In the genomic region with DNA sequence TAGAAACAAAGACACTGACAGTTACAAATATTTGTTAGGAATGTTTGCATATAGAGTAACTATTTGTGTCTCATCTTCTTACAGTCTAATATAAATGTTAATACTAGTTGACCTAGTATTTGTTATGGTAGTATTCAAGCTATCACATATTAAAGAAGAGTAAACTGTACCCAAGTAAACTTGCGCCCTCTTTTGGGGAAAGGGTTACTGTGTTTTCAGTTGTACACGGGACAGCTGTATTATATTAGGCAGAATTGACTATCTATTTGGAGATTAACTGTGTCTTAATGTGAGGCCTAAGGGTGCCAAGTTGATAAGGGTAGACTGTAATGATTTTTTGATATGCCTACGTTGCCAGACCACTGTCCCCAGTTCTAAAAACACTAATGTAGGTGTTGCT, we compare ENCODE assay signal across 10 cellular contexts.
DNase-seq lines count a peak whose midpoint lies in the region; ATAC-seq and TF ChIP-seq lines count a peak whose summit lies in the region.
"Had no signal": no experiment of that assay in that cellular context is flagged by ENCODE, and none has a peak within 500 bp of the region (broad histone marks: within the 10 kb centered on the region; RNA-seq: fewer than 3 reads in every experiment).

No MANE protein-coding gene starts in this region.

- no peaks in the 10 kb centered on the region for H3K79me2 ChIP-seq in osteoblast (ENCODE audit: insufficient read depth, low read length)

- POLR2A ChIA-PET in WTC11 (lab: Charles Lee) = no interaction called here

- H3K27me3 ChIP-seq in GM06990 (replicated peaks; ENCODE audit: control insufficient read depth, insufficient read depth, low read length) = no peaks in the 10 kb centered on the region
- peaks cover 18% of the 10 kb centered on the region for H3K27me3 ChIP-seq in osteoblast (ENCODE audit: insufficient read depth, low read length)

- H3K27me3 Mint-ChIP-seq in WTC11 (ENCODE audit: low read depth) = peaks cover 4% of the 10 kb centered on the region
- no peaks in the 10 kb centered on the region for H3K27me3 Mint-ChIP-seq in endothelial cell (ENCODE audit: unreplicated experiment)
- H3K27me3 Mint-ChIP-seq: activated naive CD8-positive, alpha-beta T cell treated with anti-CD3 and anti-CD28 coated beads for 36 hours; IgD-negative memory B cell had no signal

- H3K4me1 Mint-ChIP-seq in WTC11 (peaks cover 4% of the 10 kb centered on the region), endothelial cell (ENCODE audit: unreplicated experiment) (no peaks in the 10 kb centered on the region)

- CTCF ChIA-PET in WTC11 (lab: Charles Lee) = interaction anchor here (0.5 to 6.0 kb wide), 24 partner anchors 13 to 266 kb away, joined by 3 to 62 read pairs (median 5); no protein-coding TSS in a partner anchor

- H3K9me3 ChIP-seq in osteoblast (ENCODE audit: low read depth, low read length) = no peaks in the 10 kb centered on the region
- H3K9me3 ChIP-seq: HAP-1 had no signal

- H3K27ac ChIP-seq in osteoblast (ENCODE audit: low read depth, low read length) = no peak overlapping the region

- H3K27ac Mint-ChIP-seq in WTC11 (no peak overlapping the region), endothelial cell (ENCODE audit: unreplicated experiment) (no peak overlapping the region)
- H3K27ac Mint-ChIP-seq: activated naive CD8-positive, alpha-beta T cell treated with anti-CD3 and anti-CD28 coated beads for 36 hours; IgD-negative memory B cell had no signal

- H3K36me3 ChIP-seq in GM06990 (ENCODE audit: control insufficient read depth, insufficient read depth, low read length) = no peaks in the 10 kb centered on the region
- no peaks in the 10 kb centered on the region for H3K36me3 ChIP-seq in osteoblast (ENCODE audit: insufficient read depth, low read length)
- H3K36me3 ChIP-seq: HAP-1 had no signal

- no peaks in the 10 kb centered on the region for H3K4me1 ChIP-seq in osteoblast (ENCODE audit: insufficient read depth, low read length)
- H3K4me1 ChIP-seq: HAP-1 had no signal

- H3K36me3 Mint-ChIP-seq in WTC11 (no peaks in the 10 kb centered on the region), endothelial cell (ENCODE audit: low read depth, unreplicated experiment) (no peaks in the 10 kb centered on the region)
- H3K36me3 Mint-ChIP-seq: activated naive CD8-positive, alpha-beta T cell treated with anti-CD3 and anti-CD28 coated beads for 36 hours; IgD-negative memory B cell had no signal

- no peak overlapping the region for H2AFZ ChIP-seq in osteoblast (ENCODE audit: low read length)

- no peaks in the 10 kb centered on the region for H3K9me3 Mint-ChIP-seq in WTC11
- no peaks in the 10 kb centered on the region for H3K9me3 Mint-ChIP-seq in endothelial cell (ENCODE audit: unreplicated experiment)
- H3K9me3 Mint-ChIP-seq: activated naive CD8-positive, alpha-beta T cell treated with anti-CD3 and anti-CD28 coated beads for 36 hours; IgD-negative memory B cell had no signal

- H3K4me3 Mint-ChIP-seq in WTC11 (no peak overlapping the region), endothelial cell (ENCODE audit: unreplicated experiment) (no peak overlapping the region)
- H3K4me3 Mint-ChIP-seq: activated naive CD8-positive, alpha-beta T cell treated with anti-CD3 and anti-CD28 coated beads for 36 hours; IgD-negative memory B cell had no signal

- peak; percentile 28 for TF ChIP-seq CTCF in GM06990 (IDR thresholded peaks at IDR 0.05; ENCODE audit: insufficient read depth, low read length, poor library complexity, severe bottlenecking)
- TF ChIP-seq CTCF in WTC11 (IDR thresholded peaks at IDR 0.05) = no peak
- peak; percentile 7 for TF ChIP-seq CTCF in osteoblast (IDR thresholded peaks at IDR 0.05; ENCODE audit: extremely low read depth, low read depth, low read length)
- TF ChIP-seq CTCF in endothelial cell (IDR thresholded peaks at IDR 0.05; ENCODE audit: unreplicated experiment) = no peak

- no peak overlapping the region for H3K4me2 ChIP-seq in osteoblast (ENCODE audit: insufficient read depth, low read length)

- H3K4me3 ChIP-seq in GM06990 (replicated peaks; ENCODE audit: low read depth, low read length) = no peak overlapping the region
- no peak overlapping the region for H3K4me3 ChIP-seq in osteoblast (ENCODE audit: insufficient read depth, low read length)
- H3K4me3 ChIP-seq: HAP-1 had no signal

- DNase-seq in GM06990 (ENCODE audit: extremely low read depth, insufficient read length) (no peak), LHCN-M2 (ENCODE audit: low read depth) (peak; percentile 16), WTC11 (ENCODE audit: low spot score) (no peak), osteoblast (ENCODE audit: insufficient read length, low spot score, missing footprints) (no peak), endothelial cell (ENCODE audit: low spot score) (no peak), hepatic stellate cell (ENCODE audit: low spot score) (no peak), NCI-H524 treated with DMSO at 0.1 percent for 48 hours (lab: John Stamatoyannopoulos, UW) (no peak)

- peak; percentile 50 for ATAC-seq in WTC11

- H4K20me1 ChIP-seq in osteoblast (ENCODE audit: insufficient read depth, low read length) = no peaks in the 10 kb centered on the region

TF ChIP-seq in WTC11, 78 proteins besides CTCF, POLR2A, EP300 and RAD21:
- TF ChIP-seq OVOL2 (CRISPR knock-in tag; IDR thresholded peaks at IDR 0.05; ENCODE audit: borderline replicate concordance) = no peak
- TF ChIP-seq NR1H2 (CRISPR knock-in tag; IDR thresholded peaks at IDR 0.05) = no peak
- no peak for TF ChIP-seq ZNF219 (CRISPR knock-in tag; IDR thresholded peaks at IDR 0.05; ENCODE audit: borderline replicate concordance)
- TF ChIP-seq RORB (CRISPR knock-in tag; IDR thresholded peaks at IDR 0.05) = no peak
- no peak for TF ChIP-seq ESRRA (CRISPR knock-in tag; IDR thresholded peaks at IDR 0.05; ENCODE audit: borderline replicate concordance)
- no peak for TF ChIP-seq CREM (CRISPR knock-in tag; IDR thresholded peaks at IDR 0.05)
- no peak for TF ChIP-seq GRHL2 (CRISPR knock-in tag; IDR thresholded peaks at IDR 0.05; ENCODE audit: insufficient replicate concordance, severe bottlenecking)
- no peak for TF ChIP-seq ERG (CRISPR knock-in tag; IDR thresholded peaks at IDR 0.05)

Comparison
In these comparisons a context has a peak if more than half of its experiments do, and no peak if none do; other contexts are left out.
1. CTCF ChIP-seq: peak in GM06990 (single experiment) and osteoblast (single experiment); none in WTC11 (single experiment) and endothelial cell (single experiment).